In genomic region chr20:32356935-32357868, GRCh38 we compare ENCODE assay signal across 7 cellular contexts. TPM values are rescaled to one million over a fixed set of nuclear protein-coding genes. Genes with fewer than 3 reads are reported as not detected.
DNase-seq lines count a peak whose midpoint lies in the region; ATAC-seq and TF ChIP-seq lines count a peak whose summit lies in the region.

No MANE protein-coding gene starts in this region.

- peaks cover 16% of the 10 kb centered on the region for H3K36me3 Mint-ChIP-seq in stimulated activated memory B cell treated with anti-CD40 and anti-IgM and Interleukin-4, amounts not matched to agents 10 μg/mL and 1 μg/mL and 100 μg/mL, for 72 hours

- no peaks in the 10 kb centered on the region for H3K9me3 Mint-ChIP-seq in stimulated activated memory B cell treated with anti-CD40 and anti-IgM and Interleukin-4, amounts not matched to agents 10 μg/mL and 1 μg/mL and 100 μg/mL, for 72 hours

- H3K4me1 Mint-ChIP-seq in stimulated activated memory B cell treated with anti-CD40 and anti-IgM and Interleukin-4, amounts not matched to agents 10 μg/mL and 1 μg/mL and 100 μg/mL, for 72 hours = peaks cover 59% of the 10 kb centered on the region

- peak overlapping the region; percentile 98 for H3K27ac Mint-ChIP-seq in stimulated activated memory B cell treated with anti-CD40 and anti-IgM and Interleukin-4, amounts not matched to agents 10 μg/mL and 1 μg/mL and 100 μg/mL, for 72 hours

- no peaks in the 10 kb centered on the region for H3K27me3 Mint-ChIP-seq in stimulated activated memory B cell treated with anti-CD40 and anti-IgM and Interleukin-4, amounts not matched to agents 10 μg/mL and 1 μg/mL and 100 μg/mL, for 72 hours

- TF ChIP-seq CTCF in GM12875 (IDR thresholded peaks at IDR 0.05; ENCODE audit: borderline replicate concordance, insufficient read depth, low read depth, low read length) (no peak), astrocyte of the spinal cord (IDR thresholded peaks at IDR 0.05; ENCODE audit: low read depth, low read length) (no peak)

- peak overlapping the region; percentile 92 for H3K4me3 Mint-ChIP-seq in stimulated activated memory B cell treated with anti-CD40 and anti-IgM and Interleukin-4, amounts not matched to agents 10 μg/mL and 1 μg/mL and 100 μg/mL, for 72 hours

- in situ Hi-C loops in astrocyte of the spinal cord (cut with HindIII; ENCODE audit: low sequenced_read_pairs) = no loop called here

- ATAC-seq in stimulated activated memory B cell treated with anti-CD40 and anti-IgM and Interleukin-4, amounts not matched to agents 10 μg/mL and 1 μg/mL and 100 μg/mL, for 72 hours = no peak
- ATAC-seq in HG03565 (IDR thresholded peaks at IDR 0.05; ENCODE audit: unreplicated experiment) = no peak

- DNase-seq in LHCN-M2 (ENCODE audit: low read depth) = peak; percentile 52
- DNase-seq in astrocyte of the spinal cord (ENCODE audit: low read depth, low spot score) = peak; percentile 29
- DNase-seq in islet precursor cell = peak; percentile 86
- no peak for DNase-seq in SKM-1 treated with dmso at 0.1 percent for 144 hours (lab: John Stamatoyannopoulos, UW; ENCODE audit: unreplicated experiment)

- H3K4me3 ChIP-seq in GM12875 (ENCODE audit: low read depth, low read length) (peak overlapping the region; percentile 75), astrocyte of the spinal cord (ENCODE audit: low read depth, low read length) (peak overlapping the region; percentile 94)

RNA-seq across cellular contexts. Expression of gene ASXL1, which starts 0.9 kb away (rescaled TPM):
- 23.3 and 28.4 TPM in 2 replicates for total RNA-seq in LHCN-M2 (2014; rRNA removed)
- polyA plus RNA-seq in LHCN-M2 (2012) = 20.7 TPM
